Comparison of ENCODE assay signal across 8 cellular contexts in genomic region chr1:149445451-149445850, GRCh38. TPM values are rescaled to one million over a fixed set of nuclear protein-coding genes. Genes with fewer than 3 reads are reported as not detected.
DNase-seq lines count a peak whose midpoint lies in the region; ATAC-seq and TF ChIP-seq lines count a peak whose summit lies in the region.
"Not testable (repeated sequence)": the region's sequence is repeated elsewhere in the genome, so short reads cannot be mapped to it uniquely, and the experiment has no call there.

No MANE protein-coding gene starts in this region.

- H3K36me3 ChIP-seq in SK-N-SH (replicated peaks in 1 of 2; ENCODE audit: control insufficient read depth in 1 of 2, insufficient read depth in 2 of 2, low read length in 1 of 2); heart left ventricle; transverse colon: not testable (repeated sequence)

- not testable (repeated sequence) for H3K9me2 ChIP-seq in SK-N-SH

- not testable (repeated sequence) for H3K79me2 ChIP-seq in SK-N-SH (ENCODE audit: insufficient read depth)

- H3K36me3 Mint-ChIP-seq in mesothelial cell of epicardium, result not testable (repeated sequence)

- H3K27me3 Mint-ChIP-seq in mesothelial cell of epicardium (ENCODE audit: low read depth), result not testable (repeated sequence)

- not testable (repeated sequence) for TF ChIP-seq CTCF in SK-N-SH (IDR thresholded peaks at IDR 0.05); cardiac fibroblast (IDR thresholded peaks at IDR 0.05; ENCODE audit: low read depth, low read length); heart left ventricle (IDR thresholded peaks at IDR 0.05); mesothelial cell of epicardium (IDR thresholded peaks at IDR 0.05; ENCODE audit: unreplicated experiment); transverse colon (IDR thresholded peaks at IDR 0.05)

- TF ChIP-seq RAD21 in SK-N-SH (IDR thresholded peaks at IDR 0.05; ENCODE audit: low read length), result not testable (repeated sequence)

- H3K4me3 ChIP-seq in SK-N-SH (ENCODE audit: low read depth in 2 of 2, low read length in 1 of 2); cardiac fibroblast (replicated peaks in 1 of 2; ENCODE audit: low read depth in 2 of 2, low read length in 2 of 2); transverse colon: not testable (repeated sequence)
- peak overlapping the region in 3 of 12 donors; percentile 4 to 27 (median 26) for H3K4me3 ChIP-seq in heart left ventricle

- intact Hi-C loops in heart left ventricle (cut with DNase I); transverse colon (cut with DNase I; ENCODE audit: low total_unique reads): not testable (repeated sequence)

- peak; percentile 29 for DNase-seq in CD1c-positive myeloid dendritic cell (ENCODE audit: extremely low spot score)
- DNase-seq in Kasumi-1 (lab: John Stamatoyannopoulos, UW), result peak; percentile 33 to 53
- DNase-seq in SK-N-SH, result not testable (repeated sequence)
- DNase-seq in cardiac fibroblast (ENCODE audit: low read depth in 2 of 2), result peak; percentile 38 to 80
- DNase-seq in heart left ventricle, result peak; percentile 19 to 61 (median 37)
- DNase-seq in mesothelial cell of epicardium (ENCODE audit: low spot score in 2 of 2, unreplicated experiment in 2 of 2), result peak in 1 of 2 experiments; percentile 56
- peak; percentile 3 for DNase-seq in renal cortical epithelial cell (ENCODE audit: low read depth)
- DNase-seq in transverse colon, result peak; percentile 11

- TF ChIP-seq POLR2A in heart left ventricle (IDR thresholded peaks at IDR 0.05); transverse colon (IDR thresholded peaks at IDR 0.05): not testable (repeated sequence)

- not testable (repeated sequence) for H3K9me3 Mint-ChIP-seq in mesothelial cell of epicardium

- POLR2A ChIA-PET in SK-N-SH (lab: Yijun Ruan, JAX), result not testable (repeated sequence)

- not testable (repeated sequence) for H4K20me1 ChIP-seq in SK-N-SH (ENCODE audit: insufficient read depth)

- H2AFZ ChIP-seq in SK-N-SH (ENCODE audit: low read depth), result not testable (repeated sequence)

- H3K4me1 ChIP-seq in SK-N-SH (ENCODE audit: control insufficient read depth in 1 of 2, insufficient read depth in 2 of 2, low read depth in 1 of 2, low read length in 1 of 2); heart left ventricle; transverse colon: not testable (repeated sequence)

- H3K4me1 Mint-ChIP-seq in mesothelial cell of epicardium, result peaks cover 11% of the 10 kb centered on the region

- not testable (repeated sequence) for H3F3A ChIP-seq in SK-N-SH (replicated peaks; ENCODE audit: insufficient read depth)

- not testable (repeated sequence) for H3K27me3 ChIP-seq in SK-N-SH (ENCODE audit: insufficient read depth); heart left ventricle; transverse colon

- in situ Hi-C loops in transverse colon (cut with MboI; ENCODE audit: low pct_ligation_motif_present in 1 of 4, low pct_unique_long_range_greater_than_20kb in 1 of 4, low sequenced_read_pairs in 3 of 4), result not testable (repeated sequence)

- H3K4me3 Mint-ChIP-seq in mesothelial cell of epicardium, result peak overlapping the region; percentile 24

- not testable (repeated sequence) for H3K9ac ChIP-seq in SK-N-SH

- H3K4me2 ChIP-seq in SK-N-SH, result 0 out of 2 replicates have a peak overlapping the region, but pooled peaks have one; percentile 33

- peak in 1 of 2 experiments; percentile 14; a peak in 1 of 4 replicates for TF ChIP-seq EP300 in SK-N-SH (IDR thresholded peaks at IDR 0.05; ENCODE audit: borderline replicate concordance in 1 of 2, low read depth in 1 of 2, low read length in 1 of 2)
- TF ChIP-seq EP300 in transverse colon (IDR thresholded peaks at IDR 0.05; ENCODE audit: low read depth), result not testable (repeated sequence)

- CTCF ChIA-PET in SK-N-SH (lab: Yijun Ruan, JAX), result not testable (repeated sequence)

- not testable (repeated sequence) for H3K9me3 ChIP-seq in SK-N-SH, heart left ventricle, transverse colon

- peak overlapping the region; percentile 60 to 68; a peak in 3 of 4 replicates for H3K27ac ChIP-seq in SK-N-SH (ENCODE audit: low read depth in 2 of 2, low read length in 1 of 2)
- H3K27ac ChIP-seq in heart left ventricle, result peak overlapping the region in 3 of 12 donors; percentile 26 to 52 (median 38)
- peak overlapping the region in 3 of 4 donors; percentile 44 to 61 (median 60) for H3K27ac ChIP-seq in transverse colon

- WGBS in SK-N-SH (ENCODE audit: low lambda C conversion rate), result 12% methylated on average over 5 of the region's 6 CpGs
- 0 to 16% (median 5%) methylated on average over 3 to 5 of the region's 6 CpGs for WGBS in heart left ventricle, 4 donors
- WGBS in transverse colon (ENCODE audit: low coverage in 1 of 2), 2 donors, result 10% methylated on average over 5 of the region's 6 CpGs; no CpG with 5 or more reads in 1 of the 2 donors

- H3K27ac Mint-ChIP-seq in mesothelial cell of epicardium, result peak overlapping the region; percentile 83

- ATAC-seq in heart left ventricle, result not testable (repeated sequence)

TF ChIP-seq in SK-N-SH, 30 proteins besides CTCF, POLR2A, EP300 and RAD21:
- TF ChIP-seq NFIC (IDR thresholded peaks at IDR 0.05; ENCODE audit: borderline replicate concordance) (peak; percentile 30; the same call in 1 of the 2 replicates), TCF12 (IDR thresholded peaks at IDR 0.05) (peak; percentile 75), TEAD4 (IDR thresholded peaks at IDR 0.05; ENCODE audit: borderline replicate concordance, insufficient read depth) (0 out of 2 replicates have a peak, but pooled peaks have one; percentile 16)

RNA-seq across cellular contexts. Expression of gene NBPF19, which starts 29.4 kb away (rescaled TPM):
- polyA plus RNA-seq in SK-N-SH (2012; rRNA removed), result 5.5 and 6.9 TPM in 2 replicates
- 4.7 and 5.3 TPM in 2 replicates for polyA plus RNA-seq in SK-N-SH (2012; cell fraction: cytosol; rRNA removed)
- 8.5 and 18.1 TPM in 2 replicates for polyA plus RNA-seq in SK-N-SH (2012; cell fraction: nucleus; rRNA removed)
- total RNA-seq in heart left ventricle, result 10 to 100 TPM in 1 of 9 donors, 1 to 10 TPM in 8; 2.5 to 12.6 (median 4.2) TPM
- 1 to 10 TPM; 2.4 to 2.8 TPM for polyA plus RNA-seq in heart left ventricle
- total RNA-seq in mesothelial cell of epicardium, result 34.5 to 37.6 TPM (median 37.4 TPM) in 3 replicates
- total RNA-seq in renal cortical epithelial cell, result 10.6 and 19.5 TPM in 2 replicates
- total RNA-seq in transverse colon, result 10 to 100 TPM; 12.7 to 24.1 (median 19.1) TPM
